8 cellular contexts compared by ENCODE assay signal in the genomic region with DNA sequence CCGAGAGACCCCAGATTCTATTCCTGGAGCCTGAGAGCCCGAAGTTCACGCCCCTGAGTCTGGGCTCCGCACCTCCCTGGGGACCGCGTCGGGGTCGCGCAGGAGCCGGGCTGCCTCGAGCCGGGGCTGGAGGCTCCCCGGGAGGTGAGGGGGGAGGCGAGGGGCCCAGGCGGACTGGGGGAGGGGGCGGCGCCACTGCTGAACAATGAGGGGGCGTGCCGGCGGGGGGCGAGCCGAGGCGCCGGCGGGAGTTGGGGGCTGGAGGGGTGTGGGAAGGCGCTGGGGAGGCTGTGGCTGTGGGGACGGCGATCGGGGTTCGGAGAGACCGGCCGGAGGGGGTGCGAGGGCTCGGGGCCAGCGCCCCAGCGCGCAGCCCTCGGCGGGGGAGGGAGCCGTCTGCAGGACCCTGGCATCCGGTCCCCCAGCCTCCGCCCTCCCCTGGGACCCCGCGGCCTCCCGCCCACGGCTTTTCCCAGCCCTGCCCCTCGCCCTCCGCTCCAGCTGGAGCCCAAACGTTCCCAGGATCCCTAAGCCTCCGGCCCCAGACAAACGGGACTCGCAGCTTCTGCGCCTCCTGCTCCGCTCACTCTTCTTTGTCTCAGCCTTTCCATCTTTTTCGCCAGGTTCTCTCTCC. TPM values are rescaled to one million over a fixed set of nuclear protein-coding genes. Genes with fewer than 3 reads are reported as not detected.
A peak's percentile ranks its signal among the peaks of the same experiment; 100 is the strongest.
DNase-seq lines count a peak whose midpoint lies in the region; ATAC-seq and TF ChIP-seq lines count a peak whose summit lies in the region.

No MANE protein-coding gene starts in this region.

- H2BK120ac ChIP-seq in neuronal stem cell (ENCODE audit: low read depth, low read length) = peak overlapping the region; percentile 93

- TF ChIP-seq CTCF in Caco-2 (IDR thresholded peaks at IDR 0.05; ENCODE audit: insufficient read depth in 1 of 2, low read depth in 1 of 2, low read length in 1 of 2, severe bottlenecking in 1 of 2, unreplicated experiment in 1 of 2) (no peak), Loucy (conservative IDR thresholded peaks at IDR 0.05; ENCODE audit: low read length) (no peak), fibroblast of villous mesenchyme (IDR thresholded peaks at IDR 0.05; ENCODE audit: insufficient read depth, low read depth, low read length) (no peak)

- H3K4me2 ChIP-seq in Loucy (ENCODE audit: low read depth, low read length, poor library complexity, severe bottlenecking) (peak overlapping the region; percentile 80), neuronal stem cell (ENCODE audit: insufficient read depth, low read length, poor library complexity, severe bottlenecking) (peak overlapping the region; percentile 87)

- peak overlapping the region; percentile 83 for H3K14ac ChIP-seq in neuronal stem cell (ENCODE audit: low read length)

- H3K4me3 Mint-ChIP-seq in Caco-2 (ENCODE audit: unreplicated experiment) = peak overlapping the region; percentile 77

- BruUV-seq in Caco-2 (replicated peaks; lab: Mats Ljungman, UMichigan) = no TSS peak

- H3K4me1 ChIP-seq in Caco-2 (peaks cover 22% of the 10 kb centered on the region), Loucy (ENCODE audit: insufficient read depth, low read length, poor library complexity, severe bottlenecking) (peaks cover 38% of the 10 kb centered on the region), neuronal stem cell (ENCODE audit: control insufficient read depth in 2 of 2, insufficient read depth in 1 of 2, low read depth in 1 of 2, low read length in 2 of 2) (peaks cover 28 to 35% of the 10 kb centered on the region in 2 donors)

- H2BK5ac ChIP-seq in neuronal stem cell (ENCODE audit: low read length) = peak overlapping the region; percentile 98

- no peaks in the 10 kb centered on the region for H3K9me2 ChIP-seq in Loucy (replicated peaks; ENCODE audit: low read depth, low read length)

- peaks cover 37% of the 10 kb centered on the region for H4K20me1 ChIP-seq in Loucy (ENCODE audit: insufficient read depth, low read length, poor library complexity, severe bottlenecking)

- H3K36me3 ChIP-seq in Caco-2 (ENCODE audit: control insufficient read depth, insufficient read depth, low read length) (peaks cover 1% of the 10 kb centered on the region; the same call in 1 of the 2 replicates), Loucy (ENCODE audit: insufficient read depth, low read length) (peaks cover under 1% of the 10 kb centered on the region; the same call in 1 of the 2 replicates), neuronal stem cell (replicated peaks in 1 of 2; ENCODE audit: control insufficient read depth in 2 of 2, insufficient read depth in 2 of 2, low read length in 2 of 2) (peaks cover 25 to 42% of the 10 kb centered on the region in 2 donors)

- H2BK15ac ChIP-seq in neuronal stem cell (ENCODE audit: low read length) = peak overlapping the region; percentile 99

- peak overlapping the region; percentile 32 for H3K4ac ChIP-seq in neuronal stem cell (ENCODE audit: low read length)

- H3K4me3 ChIP-seq in Caco-2 (ENCODE audit: low read depth, low read length) (peak overlapping the region; percentile 88), Loucy (ENCODE audit: low read length, poor library complexity, severe bottlenecking) (peak overlapping the region; percentile 90), fibroblast of villous mesenchyme (ENCODE audit: low read depth, low read length) (peak overlapping the region; percentile 94), neuronal stem cell (ENCODE audit: low read length in 2 of 2) (peak overlapping the region; percentile 95)

- H3K9me3 ChIP-seq in Caco-2 = no peaks in the 10 kb centered on the region
- no peaks in the 10 kb centered on the region for H3K9me3 ChIP-seq in Loucy (ENCODE audit: insufficient read depth, low read depth, low read length)
- H3K9me3 ChIP-seq in neuronal stem cell (replicated peaks in 1 of 2; ENCODE audit: control insufficient read depth in 2 of 2, insufficient read depth in 1 of 2, low read depth in 1 of 2, low read length in 2 of 2) = no peaks in the 10 kb centered on the region

- H3K18ac ChIP-seq in neuronal stem cell (ENCODE audit: low read length) = peak overlapping the region; percentile 99

- H3K36me3 Mint-ChIP-seq in Caco-2 (ENCODE audit: insufficient read depth, unreplicated experiment) = peaks cover 54% of the 10 kb centered on the region

- H4K91ac ChIP-seq in neuronal stem cell (ENCODE audit: low read depth, low read length, poor library complexity) = no peak overlapping the region

- peak overlapping the region; percentile 98 for H3K9ac ChIP-seq in Loucy (ENCODE audit: low read depth, low read length, poor library complexity, severe bottlenecking)
- peak overlapping the region; percentile 93 for H3K9ac ChIP-seq in neuronal stem cell (ENCODE audit: low read depth, low read length, poor library complexity)

- peaks cover 71% of the 10 kb centered on the region for H3K79me2 ChIP-seq in Loucy (ENCODE audit: insufficient read depth, low read length)

- peaks cover 40% of the 10 kb centered on the region for H3K4me1 Mint-ChIP-seq in Caco-2 (ENCODE audit: low read depth, unreplicated experiment)

- H3K79me1 ChIP-seq in neuronal stem cell (ENCODE audit: low read depth, low read length) = peaks cover 16% of the 10 kb centered on the region

- CTCF ChIA-PET in Caco-2 (lab: Charles Lee) = interaction anchor here (0.6 to 1.8 kb wide), 8 partner anchors 15 to 459 kb away, joined by 3 to 22 read pairs (median 5); partner anchors contain the start of genes MED29, PAF1, RPS16 and SAMD4B

- H3K27me3 ChIP-seq in Caco-2 (replicated peaks; ENCODE audit: control insufficient read depth, insufficient read depth, low read length) = no peaks in the 10 kb centered on the region
- H3K27me3 ChIP-seq in Loucy (ENCODE audit: insufficient read depth, low read length, poor library complexity, severe bottlenecking) = peaks cover 5% of the 10 kb centered on the region
- H3K27me3 ChIP-seq in neuronal stem cell (ENCODE audit: control insufficient read depth in 3 of 3, insufficient read depth in 3 of 3, low read depth in 1 of 3, low read length in 3 of 3) = peaks cover 0 to 6% (median 0%) of the 10 kb centered on the region in 3 experiments

- peaks cover 3% of the 10 kb centered on the region for H3K27me3 Mint-ChIP-seq in Caco-2 (ENCODE audit: insufficient read depth, unreplicated experiment)

- peak overlapping the region; percentile 96 for H3K23ac ChIP-seq in neuronal stem cell (ENCODE audit: low read depth, low read length, poor library complexity)

- POLR2A ChIA-PET in Caco-2 (lab: Charles Lee) = interaction anchor here (1.2 to 1.6 kb wide), 3 partner anchors 12 to 22 kb away, joined by 6 to 25 read pairs (median 7); partner anchors contain the start of gene RPS16

- no peak overlapping the region for H2BK12ac ChIP-seq in neuronal stem cell (ENCODE audit: low read length)

- no peak for ATAC-seq in GM19463 (IDR thresholded peaks at IDR 0.05; ENCODE audit: unreplicated experiment)
- no peak for ATAC-seq in GM21528 (IDR thresholded peaks at IDR 0.05; ENCODE audit: low FRiP score, unreplicated experiment)
- ATAC-seq in GM19324 (IDR thresholded peaks at IDR 0.05; ENCODE audit: low FRiP score, unreplicated experiment) = no peak

- no peaks in the 10 kb centered on the region for H3F3A ChIP-seq in Loucy (ENCODE audit: low read depth)

- peak overlapping the region; percentile 95 for H3K27ac ChIP-seq in neuronal stem cell (replicated peaks; ENCODE audit: low read length)

- peak overlapping the region; percentile 100 for H2AK5ac ChIP-seq in neuronal stem cell (ENCODE audit: low read depth, low read length)

- DNase-seq in Caco-2 = peak; percentile 65 to 69
- DNase-seq in activated CD8-positive, alpha-beta memory T cell treated with anti-CD3 and anti-CD28 coated beads, Interleukin-2, amount 50 U/mL, for 4 hours = peak; percentile 48
- DNase-seq in fibroblast of villous mesenchyme (ENCODE audit: low read depth) = peak; percentile 70
- DNase-seq in neuronal stem cell (ENCODE audit: low spot score) = no peak

- H4K8ac ChIP-seq in neuronal stem cell (ENCODE audit: low read depth, low read length) = no peak overlapping the region

- no peaks in the 10 kb centered on the region for H3K9me3 Mint-ChIP-seq in Caco-2 (ENCODE audit: unreplicated experiment)

- intact Hi-C loops in Caco-2 (cut with micrococcal nuclease; ENCODE audit: unreplicated experiment) = no loop called here

- H3K27ac Mint-ChIP-seq in Caco-2 (ENCODE audit: unreplicated experiment) = peak overlapping the region; percentile 90

- no CpG with 5 or more reads among the region's 55 CpGs for WGBS in neuronal stem cell (ENCODE audit: extremely low coverage in 2 of 2, insufficient read length in 2 of 2, insufficient replicate concordance in 1 of 2), 2 donors

- H2AFZ ChIP-seq in Loucy (ENCODE audit: low read length) = peak overlapping the region; percentile 76
- H2AFZ ChIP-seq in neuronal stem cell (ENCODE audit: low read length) = peak overlapping the region; percentile 94

RNA-seq across cellular contexts. Expression of gene PLEKHG2, which starts 0.9 kb away (rescaled TPM):
- 49.8 and 64.1 TPM in 2 replicates for total RNA-seq in Caco-2 (2022)
- total RNA-seq in fibroblast of villous mesenchyme = 25.0 and 39.3 TPM in 2 replicates
- 33.5 TPM for polyA plus RNA-seq in neuronal stem cell (2013, experiment 1 of 2)
- polyA plus RNA-seq in neuronal stem cell (2013, experiment 2 of 2) = 33.9 TPM

RNA-seq across cellular contexts. Expression of gene ZFP36, which starts 6.7 kb away (rescaled TPM):
- total RNA-seq in Caco-2 (2022) = 25.8 and 29.7 TPM in 2 replicates
- 5.8 and 8.6 TPM in 2 replicates for total RNA-seq in fibroblast of villous mesenchyme
- 6.0 TPM for polyA plus RNA-seq in neuronal stem cell (2013, experiment 1 of 2)
- 6.1 TPM for polyA plus RNA-seq in neuronal stem cell (2013, experiment 2 of 2)

RNA-seq across cellular contexts. Expression of gene MED29, which starts 22.2 kb away (rescaled TPM):
- 50.3 and 50.8 TPM in 2 replicates for total RNA-seq in Caco-2 (2022)
- total RNA-seq in fibroblast of villous mesenchyme = 22.0 and 22.2 TPM in 2 replicates
- polyA plus RNA-seq in neuronal stem cell (2013, experiment 1 of 2) = 34.2 TPM
- 32.9 TPM for polyA plus RNA-seq in neuronal stem cell (2013, experiment 2 of 2)

RNA-seq across cellular contexts. Expression of gene RPS16, which starts 22.4 kb away (rescaled TPM):
- 2,801 and 3,019 TPM in 2 replicates for total RNA-seq in Caco-2 (2022)
- 43.2 and 48.3 TPM in 2 replicates for total RNA-seq in fibroblast of villous mesenchyme
- polyA plus RNA-seq in neuronal stem cell (2013, experiment 1 of 2) = 4,379 TPM
- 4,439 TPM for polyA plus RNA-seq in neuronal stem cell (2013, experiment 2 of 2)

RNA-seq across cellular contexts. Expression of gene PAF1, which starts 22.5 kb away (rescaled TPM):
- total RNA-seq in Caco-2 (2022) (57.9 and 59.0 TPM in 2 replicates), fibroblast of villous mesenchyme (29.6 and 33.2 TPM in 2 replicates)
- 29.8 TPM for polyA plus RNA-seq in neuronal stem cell (2013, experiment 1 of 2)
- polyA plus RNA-seq in neuronal stem cell (2013, experiment 2 of 2) = 30.0 TPM
